8 cellular contexts compared by ENCODE assay signal in genomic region chr9:129962889-129963703, GRCh38.
DNase-seq lines count a peak whose midpoint lies in the region; TF ChIP-seq lines count a peak whose summit lies in the region.

No MANE protein-coding gene starts in this region.

- H3K4me3 ChIP-seq in GM23248 = peak overlapping the region; percentile 78
- H3K4me3 ChIP-seq in subcutaneous abdominal adipose tissue (ENCODE audit: low read depth in 1 of 5, low read length in 5 of 5) = peak overlapping the region; percentile 60 to 83 (median 74)

- H3K4me1 ChIP-seq in GM23248 (ENCODE audit: insufficient read depth) = peaks cover 29% of the 10 kb centered on the region
- H3K4me1 ChIP-seq in subcutaneous abdominal adipose tissue (ENCODE audit: control insufficient read depth in 5 of 5, insufficient read depth in 5 of 5, low read length in 5 of 5) = peaks cover 6 to 39% (median 23%) of the 10 kb centered on the region in 5 donors

- 23 to 27% methylated on average over 14 of the region's 14 CpGs for WGBS in GM23248 (ENCODE audit: low coverage in 1 of 2, low lambda C conversion rate in 2 of 2, missing lambda C conversion rate in 2 of 2), 2 experiments

- H3K27me3 ChIP-seq in GM23248 (replicated peaks; ENCODE audit: insufficient read depth) (no peaks in the 10 kb centered on the region), subcutaneous abdominal adipose tissue (ENCODE audit: control insufficient read depth in 5 of 5, insufficient read depth in 4 of 5, low read length in 5 of 5) (no peaks in the 10 kb centered on the region)

- H3K9ac ChIP-seq in GM23248 = peak overlapping the region; percentile 76
- peak overlapping the region; percentile 62 to 85 (median 75) for H3K9ac ChIP-seq in subcutaneous abdominal adipose tissue (ENCODE audit: low read length in 5 of 5)

- H3K27ac ChIP-seq in GM23248 = peak overlapping the region; percentile 52
- H3K27ac ChIP-seq in subcutaneous abdominal adipose tissue (ENCODE audit: low read depth, low read length) = peak overlapping the region; percentile 86

- H3K9me3 ChIP-seq in GM23248 (ENCODE audit: low read depth) (no peaks in the 10 kb centered on the region), subcutaneous abdominal adipose tissue (ENCODE audit: control insufficient read depth in 5 of 5, low read length in 5 of 5) (no peaks in the 10 kb centered on the region)

- H4K20me1 ChIP-seq in GM23248 (ENCODE audit: insufficient read depth) = no peaks in the 10 kb centered on the region

- in situ Hi-C loops in GM23248 (cut with MboI) = no loop called here

- H2AFZ ChIP-seq in GM23248 = peak overlapping the region; percentile 65

- 0 out of 2 replicates have a peak, but pooled peaks cover under 1% of the 10 kb centered on the region for H3K36me3 ChIP-seq in GM23248 (ENCODE audit: low read depth)
- peaks cover 0 to 9% (median 0%) of the 10 kb centered on the region in 5 donors for H3K36me3 ChIP-seq in subcutaneous abdominal adipose tissue (ENCODE audit: control insufficient read depth in 5 of 5, insufficient read depth in 5 of 5, low read length in 5 of 5)

- H3K9me3 Mint-ChIP-seq in nephron progenitor cell = no peaks in the 10 kb centered on the region

- peak overlapping the region; percentile 56 for H3K4me3 Mint-ChIP-seq in nephron progenitor cell

- peak overlapping the region; percentile 96 for H3K27ac Mint-ChIP-seq in nephron progenitor cell

- DNase-seq in DMS53 treated with DMSO at 0.1 percent for 48 hours (lab: John Stamatoyannopoulos, UW; ENCODE audit: unreplicated experiment) (peak; percentile 11), GM23248 (peak; percentile 74), NCI-H146 (lab: John Stamatoyannopoulos, UW) (peak; percentile 2), activated T-cell treated with anti-CD3 and anti-CD28 coated beads for 24 hours (ENCODE audit: low read depth) (peak; percentile 66), fibroblast of gingiva (ENCODE audit: low read depth) (peak; percentile 31), nephron progenitor cell (no peak), HuH-7.5 (ENCODE audit: low spot score) (no peak)

- H3K36me3 Mint-ChIP-seq in nephron progenitor cell (ENCODE audit: low read depth) = peaks cover 47% of the 10 kb centered on the region

- H3K9me2 ChIP-seq in GM23248 (ENCODE audit: insufficient read depth) = no peaks in the 10 kb centered on the region

- no peaks in the 10 kb centered on the region for H3K79me2 ChIP-seq in GM23248 (ENCODE audit: insufficient read depth)

- peak overlapping the region; percentile 98 for H3K4me2 ChIP-seq in GM23248 (ENCODE audit: unreplicated experiment)

- H3K27me3 Mint-ChIP-seq in nephron progenitor cell (ENCODE audit: low read depth, poor library complexity) = peaks cover 3% of the 10 kb centered on the region

- peaks cover 24% of the 10 kb centered on the region for H3F3A ChIP-seq in GM23248 (ENCODE audit: insufficient read depth)

- no peak for TF ChIP-seq CTCF in nephron progenitor cell (IDR thresholded peaks at IDR 0.05)

- peaks cover 62% of the 10 kb centered on the region for H3K4me1 Mint-ChIP-seq in nephron progenitor cell

Comparison
In these comparisons a context has a peak if more than half of its experiments do, and no peak if none do; other contexts are left out.
1. DNase-seq: peak in DMS53 treated with DMSO at 0.1 percent for 48 hours (single experiment), GM23248 (single experiment), NCI-H146 (single experiment), activated T-cell treated with anti-CD3 and anti-CD28 coated beads for 24 hours (single experiment) and fibroblast of gingiva (single experiment); none in nephron progenitor cell (single experiment) and HuH-7.5 (single experiment).